In genomic region chr16:29991571-29991904, GRCh38 we compare ENCODE assay signal across 19 cellular contexts. TPM values are rescaled to one million over a fixed set of nuclear protein-coding genes. Genes with fewer than 3 reads are reported as not detected.
DNase-seq lines count a peak whose midpoint lies in the region; ATAC-seq and TF ChIP-seq lines count a peak whose summit lies in the region.
"Had no signal": no experiment of that assay in that cellular context is flagged by ENCODE, and none has a peak within 500 bp of the region (broad histone marks: within the 10 kb centered on the region; RNA-seq: fewer than 3 reads in every experiment).

No MANE protein-coding gene starts in this region.

- dilution Hi-C loops in mammary epithelial cell (cut with HindIII; ENCODE audit: low sequenced_read_pairs) = no loop called here

- H3K4me3 ChIP-seq in right cardiac atrium (ENCODE audit: low read length) (no peak overlapping the region), left ventricle myocardium inferior (no peak overlapping the region), spleen (no peak overlapping the region), mammary epithelial cell (replicated peaks in 1 of 3; ENCODE audit: insufficient read depth in 1 of 3, low read depth in 2 of 3, low read length in 3 of 3) (no peak overlapping the region)
- H3K4me3 ChIP-seq: A549, GM12878, PC-9, SJCRH30 had no signal

- H3K27me3 ChIP-seq in right cardiac atrium (ENCODE audit: control insufficient read depth, insufficient read depth) = no peaks in the 10 kb centered on the region
- no peaks in the 10 kb centered on the region for H3K27me3 ChIP-seq in left ventricle myocardium inferior (ENCODE audit: low read depth)
- H3K27me3 ChIP-seq in spleen (replicated peaks in 1 of 7) = no peaks in the 10 kb centered on the region
- no peaks in the 10 kb centered on the region for H3K27me3 ChIP-seq in mammary epithelial cell (ENCODE audit: insufficient read depth, low read length)
- H3K27me3 ChIP-seq: SJCRH30 had no signal

- H3K4me1 ChIP-seq in right cardiac atrium (ENCODE audit: control insufficient read depth, insufficient read depth, low read length) (peaks cover 4% of the 10 kb centered on the region), left ventricle myocardium inferior (peaks cover 40% of the 10 kb centered on the region), spleen (peaks cover 11 to 28% (median 21%) of the 10 kb centered on the region in 6 donors), mammary epithelial cell (ENCODE audit: insufficient read depth, low read length) (peaks cover 23% of the 10 kb centered on the region)
- H3K4me1 ChIP-seq: SJCRH30 had no signal

- in situ Hi-C loops in mammary epithelial cell (cut with MboI; ENCODE audit: low sequenced_read_pairs in 2 of 2) = no loop called here

- H3K79me2 ChIP-seq in mammary epithelial cell (ENCODE audit: insufficient read depth, low read length) = peaks cover 8% of the 10 kb centered on the region

- 71% methylated on average over 5 of the region's 5 CpGs for WGBS in right cardiac atrium
- 81 to 94% (median 87%) methylated on average over 4 to 5 of the region's 5 CpGs for WGBS in spleen, 5 donors
- WGBS in mammary epithelial cell (ENCODE audit: low coverage, missing lambda C conversion rate) = 96% methylated on average over 4 of the region's 5 CpGs

- CTCF ChIA-PET in mammary epithelial cell (lab: Charles Lee; ENCODE audit: low non-redundant PET) = no interaction called here

- peaks cover 75% of the 10 kb centered on the region for H3K36me3 ChIP-seq in left ventricle myocardium inferior
- peaks cover 4 to 74% (median 70%) of the 10 kb centered on the region in 6 donors for H3K36me3 ChIP-seq in spleen
- peaks cover 14% of the 10 kb centered on the region for H3K36me3 ChIP-seq in mammary epithelial cell (ENCODE audit: insufficient read depth, low read length)

- H3K27ac ChIP-seq in right cardiac atrium (ENCODE audit: low read length) = no peak overlapping the region
- H3K27ac ChIP-seq in left ventricle myocardium inferior (replicated peaks) = no peak overlapping the region
- H3K27ac ChIP-seq in spleen = peak overlapping the region in 1 of 8 donors; percentile 10
- H3K27ac ChIP-seq in mammary epithelial cell (ENCODE audit: insufficient read depth, low read depth, low read length) = no peak overlapping the region
- H3K27ac ChIP-seq: A549, PC-9, SJCRH30 had no signal

- peak in 2 of 3 donors; percentile 47 to 56 for DNase-seq in right cardiac atrium
- no peak for DNase-seq in left ventricle myocardium inferior
- peak; percentile 28 for DNase-seq in left kidney (ENCODE audit: low read depth, low spot score)
- DNase-seq in spleen = peak; percentile 47
- no peak for DNase-seq in COLO829 (ENCODE audit: low spot score)
- DNase-seq in mammary epithelial cell = no peak
- no peak for DNase-seq in NCI-H524 (lab: John Stamatoyannopoulos, UW)
- DNase-seq: Calu3; CD4-positive, alpha-beta memory T cell; DMS53; EL; NCI-H1417 treated with DMSO at 0.1 percent for 48 hours; NCI-H187 treated with DMSO at 0.1 percent for 48 hours; NCI-H226; NCI-H524 treated with DMSO at 0.1 percent for 48 hours; PC-9; SJCRH30 had no signal

- no peak overlapping the region for H3K9ac ChIP-seq in mammary epithelial cell (ENCODE audit: insufficient read depth, low read length)

- ATAC-seq in right cardiac atrium = no peak
- ATAC-seq: A549, GM12878 had no signal

- no peaks in the 10 kb centered on the region for H4K20me1 ChIP-seq in mammary epithelial cell (ENCODE audit: insufficient read depth, low read length)

- no peak overlapping the region for H2AFZ ChIP-seq in mammary epithelial cell (ENCODE audit: low read depth, low read length)
- H2AFZ ChIP-seq: PC-9 had no signal

- no TSS peak for BruUV-seq in mammary epithelial cell (replicated peaks; lab: Mats Ljungman, UMichigan)

- TF ChIP-seq CTCF in left ventricle myocardium inferior (IDR thresholded peaks at IDR 0.05; ENCODE audit: borderline replicate concordance) (no peak), spleen (IDR thresholded peaks at IDR 0.05 in 8 of 11, conservative IDR thresholded peaks at IDR 0.05 in 3 of 11) (no peak), mammary epithelial cell (conservative IDR thresholded peaks at IDR 0.05 in 1 of 2, IDR thresholded peaks at IDR 0.05 in 1 of 2; ENCODE audit: extremely low read depth in 1 of 2, insufficient read depth in 1 of 2, low read depth in 1 of 2, low read length in 2 of 2) (no peak)

- no peak overlapping the region for H3K4me2 ChIP-seq in mammary epithelial cell (ENCODE audit: insufficient read depth, low read depth, low read length)
- H3K4me2 ChIP-seq: A549, PC-9 had no signal

- no peak for TF ChIP-seq POLR2A in spleen (IDR thresholded peaks at IDR 0.05)

- intact Hi-C loops in right cardiac atrium (cut with DNase I) = loop anchor here in 1 of 4 donors (10.0 kb wide), 2 partner anchors 127 to 177 kb away; partner anchors contain the start of genes CDIPT, PAGR1 and PRRT2
- intact Hi-C loops in left ventricle myocardium inferior (cut with micrococcal nuclease) = no loop called here
- intact Hi-C loops in spleen (cut with DNase I; ENCODE audit: low total_unique reads) = no loop called here
- intact Hi-C loops in mammary epithelial cell (cut with micrococcal nuclease) = loop anchor here (10.0 kb wide), 2 partner anchors 73 to 287 kb away; partner anchors contain the start of gene ALDOA

- H3K9me3 ChIP-seq in right cardiac atrium (ENCODE audit: control insufficient read depth, low read length) (no peaks in the 10 kb centered on the region), left ventricle myocardium inferior (replicated peaks) (no peaks in the 10 kb centered on the region), spleen (no peaks in the 10 kb centered on the region), mammary epithelial cell (replicated peaks; ENCODE audit: insufficient read depth, low read length) (no peaks in the 10 kb centered on the region)
- H3K9me3 ChIP-seq: A549, SJCRH30 had no signal

RNA-seq across cellular contexts. Expression of gene HIRIP3, which starts 3.9 kb away (rescaled TPM):
- 10 to 100 TPM; 11.6 to 21.7 (median 17.5) TPM for total RNA-seq in right cardiac atrium
- polyA plus RNA-seq in right cardiac atrium = 19.1 TPM
- 18.8 TPM for total RNA-seq in left ventricle myocardium inferior
- 10 to 100 TPM in 6 of 7 donors, 1 to 10 TPM in 1; 10.0 to 17.7 (median 13.4) TPM for total RNA-seq in spleen
- 10 to 100 TPM; 12.5 to 16.1 (median 15.5) TPM for polyA plus RNA-seq in spleen
- 10 to 100 TPM in 1 of 2 donors, 1 to 10 TPM in 1; 4.2 to 17.2 TPM for total RNA-seq in mammary epithelial cell
- polyA plus RNA-seq in mammary epithelial cell = 9.4 TPM
- polyA minus RNA-seq in mammary epithelial cell = 11.6 TPM

RNA-seq across cellular contexts. Expression of gene INO80E, which starts 4.5 kb away (rescaled TPM):
- total RNA-seq in right cardiac atrium (10 to 100 TPM; 32.7 to 44.6 (median 37.1) TPM), left ventricle myocardium inferior (29.0 TPM), spleen (10 to 100 TPM; 62.6 to 89.5 (median 72.6) TPM), mammary epithelial cell (10 to 100 TPM; 27.7 to 62.2 TPM)
- polyA plus RNA-seq in right cardiac atrium (59.1 TPM), spleen (10 to 100 TPM; 47.9 to 93.3 (median 57.1) TPM), mammary epithelial cell (31.1 TPM)
- polyA minus RNA-seq in mammary epithelial cell = 94.8 TPM

RNA-seq across cellular contexts. Expression of gene TAOK2, which starts 17.9 kb away (rescaled TPM):
- total RNA-seq in right cardiac atrium = 10 to 100 TPM; 37.2 to 40.1 (median 39.4) TPM
- 38.3 TPM for polyA plus RNA-seq in right cardiac atrium
- total RNA-seq in left ventricle myocardium inferior = 34.3 TPM
- total RNA-seq in spleen = 10 to 100 TPM; 60.0 to 96.5 (median 78.6) TPM
- 10 to 100 TPM; 13.2 to 52.0 (median 18.5) TPM for polyA plus RNA-seq in spleen
- 10 to 100 TPM; 39.7 to 40.8 TPM for total RNA-seq in mammary epithelial cell
- polyA plus RNA-seq in mammary epithelial cell = 16.2 TPM
- polyA minus RNA-seq in mammary epithelial cell = 16.7 TPM

RNA-seq across cellular contexts. Expression of gene DOC2A, which starts 19.3 kb away (rescaled TPM):
- total RNA-seq in right cardiac atrium = under 1 TPM; 0.40 to 0.59 (median 0.47) TPM
- polyA plus RNA-seq in right cardiac atrium = 0.77 TPM
- 0.66 TPM for total RNA-seq in left ventricle myocardium inferior
- total RNA-seq in spleen = 1 to 10 TPM in 6 of 7 donors, under 1 TPM in 1; 0.74 to 4.2 (median 2.5) TPM
- 1 to 10 TPM; 2.0 to 4.8 (median 2.3) TPM for polyA plus RNA-seq in spleen
- under 1 TPM in 1 of 2 donors, not detected in 1; 0.89 TPM for total RNA-seq in mammary epithelial cell
- polyA plus RNA-seq in mammary epithelial cell = 0.31 TPM
- polyA minus RNA-seq in mammary epithelial cell = not detected
- total RNA-seq: SJCRH30 had no signal
- polyA plus RNA-seq: CD4-positive, alpha-beta memory T cell had no signal

RNA-seq across cellular contexts. Expression of gene TMEM219, which starts 29.7 kb away (rescaled TPM):
- total RNA-seq in right cardiac atrium = 10 to 100 TPM; 79.7 to 90.4 (median 82.1) TPM
- 97.4 TPM for polyA plus RNA-seq in right cardiac atrium
- total RNA-seq in left ventricle myocardium inferior = 63.2 TPM
- total RNA-seq in spleen = 100 to 1,000 TPM in 5 of 7 donors, 10 to 100 TPM in 2; 89.3 to 135 (median 107) TPM
- 100 to 1,000 TPM; 144 to 191 (median 155) TPM for polyA plus RNA-seq in spleen
- 10 to 100 TPM; 65.6 to 65.7 TPM for total RNA-seq in mammary epithelial cell
- polyA plus RNA-seq in mammary epithelial cell = 61.7 TPM
- 75.9 TPM for polyA minus RNA-seq in mammary epithelial cell

Comparison
In these comparisons a context has a peak if more than half of its experiments do, and no peak if none do; other contexts are left out.
1. DNase-seq: peak in right cardiac atrium (2 of 3), left kidney (single experiment) and spleen (single experiment); none in left ventricle myocardium inferior (single experiment), COLO829 (single experiment), mammary epithelial cell (single experiment) and NCI-H524 (0 of 2).